In the genomic region with DNA sequence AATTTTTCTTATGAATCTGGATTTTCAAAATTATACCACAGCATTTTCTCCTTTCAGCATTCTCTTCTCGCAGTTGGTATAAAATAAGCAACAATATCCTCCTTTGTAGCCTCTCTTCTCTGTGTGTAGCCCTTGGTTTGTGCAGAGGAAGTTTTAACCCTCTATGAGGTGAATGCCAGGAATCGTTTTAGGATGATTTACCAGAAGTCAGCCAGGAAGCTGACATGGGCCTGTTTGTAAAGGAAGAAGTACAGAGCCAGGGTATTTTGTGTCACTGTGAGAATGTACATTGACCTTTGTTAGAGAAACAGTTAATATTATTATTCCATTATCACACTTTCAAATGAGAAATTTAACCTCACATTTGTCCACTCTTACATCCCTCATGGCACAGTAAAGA, we compare ENCODE assay signal across 24 cellular contexts.
DNase-seq lines count a peak whose midpoint lies in the region; ATAC-seq and TF ChIP-seq lines count a peak whose summit lies in the region.
"Had no signal": no experiment of that assay in that cellular context is flagged by ENCODE, and none has a peak within 500 bp of the region (broad histone marks: within the 10 kb centered on the region; RNA-seq: fewer than 3 reads in every experiment).

No MANE protein-coding gene starts in this region.

- no peak overlapping the region for H3K4me2 ChIP-seq in neural progenitor cell

- H3K9ac ChIP-seq in neural progenitor cell: no peak overlapping the region

- no peaks in the 10 kb centered on the region for H3K36me3 Mint-ChIP-seq in activated naive CD4-positive, alpha-beta T cell treated with anti-CD3 and anti-CD28 coated beads for 36 hours (ENCODE audit: low read depth)
- H3K36me3 Mint-ChIP-seq in T-helper 1 cell treated with Interleukin-12 subunit alpha and Interleukin-12 subunit beta and Interleukin-4 antibody, amounts not matched to agents 30 μg/mL and 1 μg/mL, for 36 hours (ENCODE audit: low read depth): peaks cover 19% of the 10 kb centered on the region
- H3K36me3 Mint-ChIP-seq in neural progenitor cell: no peaks in the 10 kb centered on the region
- H3K36me3 Mint-ChIP-seq: CD14-positive monocyte had no signal

- intact Hi-C loops in activated naive CD4-positive, alpha-beta T cell treated with anti-CD3 and anti-CD28 coated beads for 36 hours (cut with micrococcal nuclease): loop anchor here (2.0 to 10.0 kb wide), 2 partner anchors 79 to 807 kb away; a partner anchor contains a TSS
- intact Hi-C loops in lower lobe of right lung (cut with DNase I): no loop called here

- no peak for DNase-seq in activated naive CD4-positive, alpha-beta T cell treated with anti-CD3 and anti-CD28 coated beads for 36 hours
- no peak for DNase-seq in activated naive CD4-positive, alpha-beta T cell (lab: John Stamatoyannopoulos, UW)
- DNase-seq in dermis microvascular lymphatic vessel endothelial cell (ENCODE audit: low read depth in 2 of 2): peak; percentile 58 to 81
- DNase-seq in neural progenitor cell (ENCODE audit: low spot score): no peak
- DNase-seq in lower lobe of right lung: no peak
- DNase-seq in UCSD-AML1 (lab: John Stamatoyannopoulos, UW; ENCODE audit: unreplicated experiment): no peak
- no peak for DNase-seq in HuH-7.5 (ENCODE audit: low spot score)
- DNase-seq: activated CD4-positive, alpha-beta T cell treated with anti-CD3 and anti-CD28 coated beads, Interleukin-2, amount 50 U/mL, for 1 hour; anterior cingulate cortex; central memory CD4-positive, alpha-beta T cell; GDM1; Kasumi-1; kidney glomerular epithelial cell; NCI-H1092 treated with DMSO at 0.1 percent for 48 hours; NCI-H2029 treated with DMSO at 0.1 percent for 48 hours; NCI-H510A treated with DMSO at 0.1 percent for 48 hours; stimulated activated CD4-positive, alpha-beta T cell treated with anti-CD3 and anti-CD28 coated beads, Interleukin-2, amount 100 ng/mL, for 24 hours; stimulated activated naive B cell treated with anti-CD40 and anti-IgM and Interleukin-4, amounts not matched to agents 10 μg/mL and 1 μg/mL and 100 μg/mL, for 72 hours had no signal

- peak overlapping the region; percentile 86 for H3K27ac Mint-ChIP-seq in activated naive CD4-positive, alpha-beta T cell treated with anti-CD3 and anti-CD28 coated beads for 36 hours
- peak overlapping the region; percentile 83 for H3K27ac Mint-ChIP-seq in T-helper 1 cell treated with Interleukin-12 subunit alpha and Interleukin-12 subunit beta and Interleukin-4 antibody, amounts not matched to agents 30 μg/mL and 1 μg/mL, for 36 hours
- peak overlapping the region; percentile 18 for H3K27ac Mint-ChIP-seq in neural progenitor cell
- H3K27ac Mint-ChIP-seq: activated T-helper 2 cell treated with anti-CD3 and anti-CD28 coated beads, Interferon-gamma antibody, Interleukin-2, Interleukin-4, amounts not matched to agents 10 μg/mL and 5 μg/mL and 100 μg/mL, durations not matched to agents 14 hours and 24 hours and 36 hours; stimulated activated naive B cell treated with anti-CD40 and anti-IgM and Interleukin-4, amounts not matched to agents 10 μg/mL and 1 μg/mL and 100 μg/mL, for 72 hours had no signal

- H3K36me3 ChIP-seq in neural progenitor cell (no peaks in the 10 kb centered on the region), lower lobe of right lung (no peaks in the 10 kb centered on the region)
- H3K36me3 ChIP-seq: esophagus muscularis mucosa, prostate gland, tibial nerve had no signal

- peaks cover 1% of the 10 kb centered on the region for H3K9me3 Mint-ChIP-seq in activated naive CD4-positive, alpha-beta T cell treated with anti-CD3 and anti-CD28 coated beads for 36 hours
- peaks cover 11% of the 10 kb centered on the region for H3K9me3 Mint-ChIP-seq in T-helper 1 cell treated with Interleukin-12 subunit alpha and Interleukin-12 subunit beta and Interleukin-4 antibody, amounts not matched to agents 30 μg/mL and 1 μg/mL, for 36 hours
- H3K9me3 Mint-ChIP-seq in neural progenitor cell: no peaks in the 10 kb centered on the region
- H3K9me3 Mint-ChIP-seq: CD14-positive monocyte had no signal

- H3K9me3 ChIP-seq in neural progenitor cell (ENCODE audit: low read depth): no peaks in the 10 kb centered on the region
- H3K9me3 ChIP-seq in lower lobe of right lung: no peaks in the 10 kb centered on the region
- H3K9me3 ChIP-seq: esophagus muscularis mucosa, prostate gland, tibial nerve had no signal

- no peak for ATAC-seq in lower lobe of right lung
- ATAC-seq: stimulated activated naive B cell treated with anti-CD40 and anti-IgM and Interleukin-4, amounts not matched to agents 10 μg/mL and 1 μg/mL and 100 μg/mL, for 72 hours had no signal

- no peak overlapping the region for H3K4me3 ChIP-seq in neural progenitor cell
- H3K4me3 ChIP-seq in lower lobe of right lung: no peak overlapping the region
- H3K4me3 ChIP-seq: esophagus muscularis mucosa, prostate gland, tibial nerve had no signal

- H3K27me3 ChIP-seq in neural progenitor cell (no peaks in the 10 kb centered on the region), lower lobe of right lung (ENCODE audit: low read depth) (no peaks in the 10 kb centered on the region)
- H3K27me3 ChIP-seq: esophagus muscularis mucosa, tibial nerve had no signal

- TF ChIP-seq CTCF in neural progenitor cell (IDR thresholded peaks at IDR 0.05): no peak
- no peak for TF ChIP-seq CTCF in lower lobe of right lung (IDR thresholded peaks at IDR 0.05)

- no peaks in the 10 kb centered on the region for H3F3A ChIP-seq in neural progenitor cell (ENCODE audit: low read depth)

- H3K27ac ChIP-seq in neural progenitor cell (no peak overlapping the region), lower lobe of right lung (no peak overlapping the region)
- H3K27ac ChIP-seq: prostate gland had no signal

- no peaks in the 10 kb centered on the region for H3K27me3 Mint-ChIP-seq in activated naive CD4-positive, alpha-beta T cell treated with anti-CD3 and anti-CD28 coated beads for 36 hours (ENCODE audit: low read depth)
- no peaks in the 10 kb centered on the region for H3K27me3 Mint-ChIP-seq in T-helper 1 cell treated with Interleukin-12 subunit alpha and Interleukin-12 subunit beta and Interleukin-4 antibody, amounts not matched to agents 30 μg/mL and 1 μg/mL, for 36 hours (ENCODE audit: low read depth)
- H3K27me3 Mint-ChIP-seq in neural progenitor cell (ENCODE audit: insufficient read depth, low read depth): peaks cover 2% of the 10 kb centered on the region

- peaks cover 81% of the 10 kb centered on the region for H3K4me1 Mint-ChIP-seq in activated naive CD4-positive, alpha-beta T cell treated with anti-CD3 and anti-CD28 coated beads for 36 hours (ENCODE audit: low read depth)
- peaks cover 72% of the 10 kb centered on the region for H3K4me1 Mint-ChIP-seq in T-helper 1 cell treated with Interleukin-12 subunit alpha and Interleukin-12 subunit beta and Interleukin-4 antibody, amounts not matched to agents 30 μg/mL and 1 μg/mL, for 36 hours (ENCODE audit: low read depth)
- peaks cover 23% of the 10 kb centered on the region for H3K4me1 Mint-ChIP-seq in neural progenitor cell

- H2AFZ ChIP-seq in neural progenitor cell (replicated peaks): no peak overlapping the region

- peak overlapping the region; percentile 58 for H3K4me3 Mint-ChIP-seq in activated naive CD4-positive, alpha-beta T cell treated with anti-CD3 and anti-CD28 coated beads for 36 hours
- H3K4me3 Mint-ChIP-seq in T-helper 1 cell treated with Interleukin-12 subunit alpha and Interleukin-12 subunit beta and Interleukin-4 antibody, amounts not matched to agents 30 μg/mL and 1 μg/mL, for 36 hours: peak overlapping the region; percentile 67
- no peak overlapping the region for H3K4me3 Mint-ChIP-seq in neural progenitor cell
- H3K4me3 Mint-ChIP-seq: CD14-positive monocyte; stimulated activated naive B cell treated with anti-CD40 and anti-IgM and Interleukin-4, amounts not matched to agents 10 μg/mL and 1 μg/mL and 100 μg/mL, for 72 hours had no signal

- no peaks in the 10 kb centered on the region for H3K79me2 ChIP-seq in neural progenitor cell (ENCODE audit: low read depth)

- no peaks in the 10 kb centered on the region for H4K20me1 ChIP-seq in neural progenitor cell (ENCODE audit: low read depth)

- CTCF ChIA-PET in activated naive CD4-positive, alpha-beta T cell treated with anti-CD3 and anti-CD28 coated beads for 36 hours (lab: Charles Lee): interaction anchor here (0.9 to 1.3 kb wide), 3 partner anchors 19 to 416 kb away, joined by 3 to 5 read pairs (median 3); no protein-coding TSS in a partner anchor

- H3K4me1 ChIP-seq in neural progenitor cell: no peaks in the 10 kb centered on the region
- H3K4me1 ChIP-seq in lower lobe of right lung: peaks cover 16% of the 10 kb centered on the region
- H3K4me1 ChIP-seq: esophagus muscularis mucosa, prostate gland had no signal

Comparison
In these comparisons a context has a peak if more than half of its experiments do, and no peak if none do; other contexts are left out.
1. DNase-seq: peak in dermis microvascular lymphatic vessel endothelial cell (2 of 2); none in activated naive CD4-positive, alpha-beta T cell treated with anti-CD3 and anti-CD28 coated beads for 36 hours (single experiment), activated naive CD4-positive, alpha-beta T cell (0 of 4), neural progenitor cell (single experiment), lower lobe of right lung (single experiment), UCSD-AML1 (single experiment) and HuH-7.5 (single experiment).
2. H3K27ac Mint-ChIP-seq: peak in every context shown above with its lines; median percentile 86 in activated naive CD4-positive, alpha-beta T cell treated with anti-CD3 and anti-CD28 coated beads for 36 hours; 83 in T-helper 1 cell treated with Interleukin-12 subunit alpha and Interleukin-12 subunit beta and Interleukin-4 antibody, amounts not matched to agents 30 μg/mL and 1 μg/mL, for 36 hours; 18 in neural progenitor cell.